ENCODE assay signal across 24 cellular contexts in genomic region chr5:168773231-168773630, GRCh38.
"Had no signal": no experiment of that assay in that cellular context is flagged by ENCODE, and none has a peak within 500 bp of the region (broad histone marks: within the 10 kb centered on the region; RNA-seq: fewer than 3 reads in every experiment).

No MANE protein-coding gene starts in this region.

- FAIRE-seq: TTC549 had no signal

- DNase-seq: activated B cell treated with CpG ODN at 0.5 μM for 24 hours; activated CD4-positive, alpha-beta T cell treated with anti-CD3 and anti-CD28 coated beads for 1 hour; activated CD4-positive, alpha-beta T cell treated with anti-CD3 and anti-CD28 coated beads, Interleukin-2, amount 10 ng/mL, durations not matched to agents 24 days and 14 days; activated CD4-positive, alpha-beta T cell treated with anti-CD3 and anti-CD28 coated beads, Interleukin-2, amount 50 U/mL, for 48 hours; activated CD8-positive, alpha-beta memory T cell treated with anti-CD3 and anti-CD28 coated beads, Interleukin-2, amount 10 ng/mL, durations not matched to agents 7 days and 5 days; activated effector memory CD4-positive, alpha-beta T cell treated with Interleukin-2 at 50 U/mL for 16 hours; activated naive CD4-positive, alpha-beta T cell; activated T-cell treated with anti-CD3 and anti-CD28 coated beads, Interleukin-2, amount 50 U/mL, for 24 hours; aorta; caudate nucleus; colonic mucosa; NCI-H1092; NCI-H1417; NCI-H187; NCI-H2081 treated with DMSO at 0.1 percent for 48 hours; NCI-H446; NCI-H526; NK-92 treated with Interleukin-12 subunit alpha and Interleukin-12 subunit beta, amount 100 ng/mL, for 24 hours; Peyer's patch; SHP77; T-cell; T-helper 2 cell; T1000 had no signal

- ATAC-seq: activated CD8-positive, alpha-beta memory T cell treated with anti-CD3 and anti-CD28 coated beads, Interleukin-2, amount 10 ng/mL, durations not matched to agents 7 days and 5 days; T-cell had no signal
